Comparison of ENCODE assay signal across 9 cellular contexts in genomic region chr9:133135193-133135745, GRCh38. TPM values are rescaled to one million over a fixed set of nuclear protein-coding genes. Genes with fewer than 3 reads are reported as not detected.
A peak's percentile ranks its signal among the peaks of the same experiment; 100 is the strongest.
DNase-seq lines count a peak whose midpoint lies in the region; ATAC-seq and TF ChIP-seq lines count a peak whose summit lies in the region.
"Had no signal": no experiment of that assay in that cellular context is flagged by ENCODE, and none has a peak within 500 bp of the region (broad histone marks: within the 10 kb centered on the region; RNA-seq: fewer than 3 reads in every experiment).

No MANE protein-coding gene starts in this region.

- H3K9ac ChIP-seq in duodenal mucosa (ENCODE audit: low read depth in 1 of 2, low read length in 2 of 2): peak overlapping the region; percentile 56 to 75

- intact Hi-C loops in thyroid gland (cut with DNase I): no loop called here

- H3K27ac ChIP-seq in duodenal mucosa (ENCODE audit: low read depth, low read length) (peak overlapping the region; percentile 93), thyroid gland (peak overlapping the region; percentile 75 to 92 (median 83))
- H3K27ac ChIP-seq: 22Rv1 had no signal

- ATAC-seq in HG03439 (IDR thresholded peaks at IDR 0.05; ENCODE audit: unreplicated experiment): no peak

- H3K36me3 ChIP-seq in duodenal mucosa (ENCODE audit: control insufficient read depth in 1 of 2, insufficient read depth in 2 of 2, low read length in 2 of 2) (peaks cover 0 to 2% of the 10 kb centered on the region in 2 donors), thyroid gland (no peaks in the 10 kb centered on the region)

- DNase-seq in DMS153 treated with DMSO at 0.1 percent for 48 hours (lab: John Stamatoyannopoulos, UW; ENCODE audit: unreplicated experiment): peak; percentile 24
- no peak for DNase-seq in DMS153 (lab: John Stamatoyannopoulos, UW)
- peak; percentile 53 for DNase-seq in activated CD4-positive, alpha-beta T cell treated with anti-CD3 and anti-CD28 coated beads, Interleukin-2, amount 50 U/mL, for 1 hour
- DNase-seq in mucosa of gallbladder (ENCODE audit: low spot score): peak; percentile 85
- peak; percentile 80 to 86 for DNase-seq in thyroid gland
- DNase-seq in NCI-H2171 treated with DMSO at 0.1 percent for 48 hours (lab: John Stamatoyannopoulos, UW): no peak

- H3K9me3 ChIP-seq in duodenal mucosa (ENCODE audit: control insufficient read depth in 1 of 2, low read length in 2 of 2) (no peaks in the 10 kb centered on the region), thyroid gland (no peaks in the 10 kb centered on the region)

- TF ChIP-seq CTCF in thyroid gland (IDR thresholded peaks at IDR 0.05): no peak

- peak overlapping the region in 1 of 2 donors; percentile 23 for H3K4me3 ChIP-seq in duodenal mucosa (ENCODE audit: low read depth in 1 of 2, low read length in 2 of 2)
- no peak overlapping the region for H3K4me3 ChIP-seq in thyroid gland (replicated peaks in 1 of 3)

- H3K4me1 ChIP-seq in duodenal mucosa (ENCODE audit: control insufficient read depth in 1 of 2, insufficient read depth in 2 of 2, low read length in 2 of 2): peaks cover 76 to 86% of the 10 kb centered on the region in 2 donors
- H3K4me1 ChIP-seq in thyroid gland: peaks cover 47 to 80% of the 10 kb centered on the region in 2 donors

- WGBS in thyroid gland, 2 donors: 0 to 15% methylated on average over 1 to 3 of the region's 7 CpGs

- no peaks in the 10 kb centered on the region for H3K27me3 ChIP-seq in duodenal mucosa (ENCODE audit: control insufficient read depth in 1 of 2, insufficient read depth in 2 of 2, low read length in 2 of 2)
- no peaks in the 10 kb centered on the region for H3K27me3 ChIP-seq in thyroid gland

- TF ChIP-seq POLR2A in thyroid gland (IDR thresholded peaks at IDR 0.05): no peak

RNA-seq across cellular contexts. Expression of gene RALGDS, which starts 14.2 kb away (rescaled TPM):
- total RNA-seq in mucosa of gallbladder (50.7 TPM), thyroid gland (10 to 100 TPM; 32.2 to 55.3 (median 43.5) TPM)

RNA-seq across cellular contexts. Expression of gene GBGT1, which starts 28.4 kb away (rescaled TPM):
- 26.5 TPM for total RNA-seq in mucosa of gallbladder
- total RNA-seq in thyroid gland: 10 to 100 TPM; 21.4 to 45.0 (median 25.1) TPM

Comparison
In these comparisons a context has a peak if more than half of its experiments do, and no peak if none do; other contexts are left out.
1. DNase-seq: peak in DMS153 treated with DMSO at 0.1 percent for 48 hours (single experiment), activated CD4-positive, alpha-beta T cell treated with anti-CD3 and anti-CD28 coated beads, Interleukin-2, amount 50 U/mL, for 1 hour (single experiment), mucosa of gallbladder (single experiment) and thyroid gland (2 of 2); none in DMS153 (single experiment) and NCI-H2171 treated with DMSO at 0.1 percent for 48 hours (single experiment).